1 cellular context compared by ENCODE assay signal in genomic region chr2:236236559-236237450, GRCh38.
TF ChIP-seq lines count a peak whose summit lies in the region.

No MANE protein-coding gene starts in this region.

TF ChIP-seq in HEK293, 187 proteins besides CTCF, POLR2A, EP300 and RAD21 (continued from another document):
- TF ChIP-seq SP3 (tag by site-specific recombination; IDR thresholded peaks at IDR 0.05), result no peak
- no peak for TF ChIP-seq RBAK (tag by site-specific recombination; IDR thresholded peaks at IDR 0.05)
- no peak for TF ChIP-seq ZBTB10 (tag by site-specific recombination; IDR thresholded peaks at IDR 0.05)
- no peak for TF ChIP-seq KLF9 (tag by site-specific recombination; IDR thresholded peaks at IDR 0.05; ENCODE audit: low read depth)
- no peak for TF ChIP-seq HIC1 (tag by site-specific recombination; IDR thresholded peaks at IDR 0.05)
- TF ChIP-seq HOXA7 (CRISPR knock-in tag; IDR thresholded peaks at IDR 0.05; ENCODE audit: borderline replicate concordance), result no peak
